ENCODE assay signal across 10 cellular contexts in genomic region chr3:150110097-150110496, GRCh38.
"Had no signal": no experiment of that assay in that cellular context is flagged by ENCODE, and none has a peak within 500 bp of the region (broad histone marks: within the 10 kb centered on the region; RNA-seq: fewer than 3 reads in every experiment).

No MANE protein-coding gene starts in this region.

- H3K4me3 ChIP-seq: coronary artery, lower lobe of right lung, ovary had no signal

- ATAC-seq: lower lobe of right lung had no signal

- DNase-seq: activated naive CD4-positive, alpha-beta T cell treated with anti-CD3 and anti-CD28 coated beads, Interleukin-2, amount 50 U/mL, for 16 hours; activated T-cell treated with anti-CD3 and anti-CD28 coated beads, Interleukin-2, amount 50 U/mL, for 1 hour; central memory CD4-positive, alpha-beta T cell; effector memory CD4-positive, alpha-beta T cell; immature natural killer cell; lower lobe of right lung; ovary; stimulated activated CD4-positive, alpha-beta T cell treated with anti-CD3 and anti-CD28 coated beads, Interleukin-2, amount 100 ng/mL, for 48 hours; stimulated activated naive CD4-positive, alpha-beta T cell treated with Interleukin-2 at 50 U/mL for 16 hours had no signal
